In the genomic region with DNA sequence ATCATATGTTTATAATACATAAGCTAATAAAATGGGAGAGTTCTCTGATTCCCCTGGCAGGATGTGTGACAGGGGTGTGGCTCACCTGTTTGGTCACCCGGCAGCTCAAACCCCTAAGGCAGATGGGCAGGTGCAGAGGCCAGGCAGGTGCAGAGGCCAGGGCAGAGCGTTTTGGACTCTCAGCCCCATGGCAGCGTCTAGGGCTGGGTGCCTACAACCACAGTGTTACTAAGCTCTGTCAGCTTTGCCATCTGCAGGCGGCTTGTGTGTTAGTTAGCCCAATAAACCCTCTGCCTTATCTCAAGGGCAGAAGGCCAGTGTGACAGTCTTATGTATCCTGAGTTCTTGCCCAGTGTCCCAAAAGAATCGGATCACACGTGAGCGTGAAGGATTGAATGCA, we compare ENCODE assay signal across 20 cellular contexts. TPM values are rescaled to one million over a fixed set of nuclear protein-coding genes. Genes with fewer than 3 reads are reported as not detected.
DNase-seq lines count a peak whose midpoint lies in the region; ATAC-seq, FAIRE-seq and TF ChIP-seq lines count a peak whose summit lies in the region.
"Had no signal": no experiment of that assay in that cellular context is flagged by ENCODE, and none has a peak within 500 bp of the region (broad histone marks: within the 10 kb centered on the region; RNA-seq: fewer than 3 reads in every experiment).

No MANE protein-coding gene starts in this region.

- no peak for TF ChIP-seq POLR2A in H1 (IDR thresholded peaks at IDR 0.05; ENCODE audit: control extremely low read depth in 1 of 2, low read depth in 2 of 2, low read length in 2 of 2)

- no peaks in the 10 kb centered on the region for H3K4me1 Mint-ChIP-seq in GM23338
- H3K4me1 Mint-ChIP-seq: CD4-positive, alpha-beta memory T cell had no signal

- no peak for TF ChIP-seq EP300 in H1 (IDR thresholded peaks at IDR 0.05; ENCODE audit: borderline replicate concordance in 1 of 2, low read depth in 2 of 2, low read length in 2 of 2)

- H3F3A ChIP-seq in GM23338 (replicated peaks; ENCODE audit: low read depth) = no peaks in the 10 kb centered on the region

- H2AFZ ChIP-seq in GM23338 (peak overlapping the region; percentile 59; the same call in 1 of the 2 replicates), H1 (ENCODE audit: low read length) (peak overlapping the region; percentile 88; the same call in 1 of the 2 replicates)

- H3K4me1 ChIP-seq in GM23338 (ENCODE audit: insufficient read depth) (no peaks in the 10 kb centered on the region), H1 (replicated peaks in 1 of 4; ENCODE audit: control insufficient read depth in 3 of 4, insufficient read depth in 4 of 4, low read length in 3 of 4) (no peaks in the 10 kb centered on the region)
- H3K4me1 ChIP-seq: BE2C had no signal

- H3K79me1 ChIP-seq in H1 (ENCODE audit: low read depth, low read length) = no peaks in the 10 kb centered on the region

- peaks cover 20% of the 10 kb centered on the region for H3K9me3 Mint-ChIP-seq in GM23338

- H3K23ac ChIP-seq in H1 (ENCODE audit: insufficient read length) = no peak overlapping the region

- H3K79me2 ChIP-seq in GM23338 (replicated peaks; ENCODE audit: insufficient read depth) = no peaks in the 10 kb centered on the region
- no peaks in the 10 kb centered on the region for H3K79me2 ChIP-seq in H1 (ENCODE audit: control insufficient read depth in 1 of 2, insufficient read depth in 2 of 2, low read length in 2 of 2)

- ATAC-seq in GM23338 (peak; percentile 34; the same call in 1 of the 3 replicates), HG03432 (IDR thresholded peaks at IDR 0.05; ENCODE audit: unreplicated experiment) (no peak)
- ATAC-seq in stimulated activated naive CD8-positive, alpha-beta T cell treated with anti-CD3 and anti-CD28 coated beads, Interleukin-15, Interleukin-2, amounts not matched to agents 100 U/mL and 50 U/mL, for 24 hours = peak; percentile 28
- ATAC-seq: Right ventricle myocardium inferior, SK-N-SH treated with all-trans-retinoic acid at 6 μM for 48 hours had no signal

- H2BK120ac ChIP-seq in H1 (replicated peaks; ENCODE audit: low read depth, low read length) = no peak overlapping the region

- no peak overlapping the region for H2BK20ac ChIP-seq in H1 (ENCODE audit: low read length)

- no peak overlapping the region for H3K14ac ChIP-seq in H1 (ENCODE audit: insufficient read length)

- H3K36me3 Mint-ChIP-seq in GM23338 (ENCODE audit: low read depth) = peaks cover 16% of the 10 kb centered on the region; the same call in 2 of the 3 replicates
- H3K36me3 Mint-ChIP-seq: CD4-positive, alpha-beta memory T cell had no signal

- H2BK12ac ChIP-seq in H1 (ENCODE audit: low read depth, low read length) = no peak overlapping the region

- H3K4me2 ChIP-seq in GM23338 = no peak overlapping the region
- no peak overlapping the region for H3K4me2 ChIP-seq in H1 (ENCODE audit: insufficient read depth in 1 of 2, low read depth in 2 of 2, low read length in 2 of 2)

- peaks cover 7 to 8% of the 10 kb centered on the region in 2 experiments; a peak in 3 of 4 replicates for H3K9me3 ChIP-seq in H1 (ENCODE audit: insufficient read depth in 2 of 2, low read depth in 1 of 2, low read length in 1 of 2)
- H3K9me3 ChIP-seq: BE2C had no signal

- TF ChIP-seq RAD21 in H1 (IDR thresholded peaks at IDR 0.05 in 1 of 2, conservative IDR thresholded peaks at IDR 0.05 in 1 of 2; ENCODE audit: low read depth in 2 of 2, low read length in 2 of 2) = no peak

- H3K4ac ChIP-seq in H1 (replicated peaks; ENCODE audit: insufficient read length, low read depth, low read length) = no peak overlapping the region

- no peak overlapping the region for H2BK15ac ChIP-seq in H1 (ENCODE audit: low read length)

- DNase-seq in GM23338 (ENCODE audit: low spot score) = peak; percentile 11
- DNase-seq in NCI-H510A (lab: John Stamatoyannopoulos, UW) = peak; percentile 11
- DNase-seq in H1 (ENCODE audit: low read depth in 1 of 2, low spot score in 2 of 2) = no peak
- DNase-seq in stimulated activated naive CD8-positive, alpha-beta T cell treated with anti-CD3 and anti-CD28 coated beads, Interleukin-15, Interleukin-2, amounts not matched to agents 100 U/mL and 50 U/mL, for 24 hours = no peak
- DNase-seq in NCI-H1694 treated with DMSO at 0.1 percent for 48 hours (lab: John Stamatoyannopoulos, UW) = no peak
- no peak for DNase-seq in activated naive CD4-positive, alpha-beta T cell treated with Interleukin-2 at 50 U/mL for 16 hours
- DNase-seq: BE2C; CD4-positive, alpha-beta memory T cell; GF-D8; GOT3; KG1; NCI-H1092; NCI-H2029; NCI-H524 had no signal

- H3K27me3 ChIP-seq in GM23338 (ENCODE audit: insufficient read depth) = no peaks in the 10 kb centered on the region
- no peaks in the 10 kb centered on the region for H3K27me3 ChIP-seq in H1 (replicated peaks in 1 of 4; ENCODE audit: control insufficient read depth in 3 of 4, extremely low read depth in 1 of 4, insufficient read depth in 3 of 4, low read length in 3 of 4)
- H3K27me3 ChIP-seq: BE2C had no signal

- H3K4me3 Mint-ChIP-seq in GM23338 = no peak overlapping the region
- H3K4me3 Mint-ChIP-seq: CD4-positive, alpha-beta memory T cell had no signal

- CTCF ChIA-PET in H1 (lab: Charles Lee; ENCODE audit: partially characterized antibody) = no interaction called here

- H3K4me3 ChIP-seq in GM23338 (no peak overlapping the region), H1 (ENCODE audit: extremely low read depth in 1 of 4, insufficient read depth in 2 of 4, low read depth in 3 of 4, low read length in 4 of 4) (no peak overlapping the region)

- WGBS in H1 (ENCODE audit: extremely low coverage in 1 of 2, insufficient coverage in 1 of 2, insufficient read length in 1 of 2, insufficient replicate concordance in 2 of 2, low coverage in 1 of 2, low lambda C conversion rate in 2 of 2, missing lambda C conversion rate in 1 of 2), 2 experiments = 92% methylated on average over 7 of the region's 7 CpGs; no CpG with 5 or more reads in 1 of the 2 experiments

- POLR2A ChIA-PET in H1 (lab: Charles Lee; ENCODE audit: partially characterized antibody) = no interaction called here

- H3K36me3 ChIP-seq in GM23338 (ENCODE audit: insufficient read depth) = no peaks in the 10 kb centered on the region
- H3K36me3 ChIP-seq in H1 (ENCODE audit: control insufficient read depth in 2 of 4, insufficient read depth in 4 of 4, low read length in 3 of 4) = no peaks in the 10 kb centered on the region
- H3K36me3 ChIP-seq: BE2C had no signal

- H4K5ac ChIP-seq in H1 (ENCODE audit: insufficient read length, low read depth, low read length) = no peak overlapping the region

- TF ChIP-seq CTCF in GM23338 (conservative IDR thresholded peaks at IDR 0.05; ENCODE audit: low read depth in 2 of 2) (no peak), H1 (IDR thresholded peaks at IDR 0.05; ENCODE audit: control extremely low read depth in 1 of 3, insufficient read depth in 1 of 3, low read depth in 1 of 3, low read length in 3 of 3) (no peak)

- H2BK5ac ChIP-seq in H1 (ENCODE audit: low read depth, low read length) = no peak overlapping the region

- no peak overlapping the region for H3K27ac Mint-ChIP-seq in GM23338
- H3K27ac Mint-ChIP-seq: CD4-positive, alpha-beta memory T cell had no signal

- no peaks in the 10 kb centered on the region for H4K20me1 ChIP-seq in GM23338 (replicated peaks; ENCODE audit: insufficient read depth)
- H4K20me1 ChIP-seq in H1 (replicated peaks in 1 of 2; ENCODE audit: control insufficient read depth in 1 of 2, insufficient read depth in 2 of 2, low read length in 2 of 2) = no peaks in the 10 kb centered on the region

- peaks cover 5% of the 10 kb centered on the region for H3K27me3 Mint-ChIP-seq in GM23338 (ENCODE audit: insufficient read depth, low read depth, poor library complexity)
- H3K27me3 Mint-ChIP-seq: CD4-positive, alpha-beta memory T cell had no signal

- no peak overlapping the region for H4K8ac ChIP-seq in H1 (ENCODE audit: extremely low read depth, insufficient read depth, low read length)

- H3K23me2 ChIP-seq in H1 (ENCODE audit: low read depth, low read length) = no peaks in the 10 kb centered on the region

- H3K18ac ChIP-seq in H1 (ENCODE audit: extremely low read depth, low read length) = no peak overlapping the region

- H2AK5ac ChIP-seq in H1 (ENCODE audit: low read depth, low read length) = no peak overlapping the region

- no peak overlapping the region for H3K27ac ChIP-seq in GM23338 (ENCODE audit: low read depth)
- no peak overlapping the region for H3K27ac ChIP-seq in H1 (ENCODE audit: low read depth, low read length)

- peaks cover 2% of the 10 kb centered on the region; the same call in 1 of the 2 replicates for H3K9me2 ChIP-seq in GM23338 (ENCODE audit: insufficient read depth)

- no peak overlapping the region for H4K91ac ChIP-seq in H1 (replicated peaks; ENCODE audit: insufficient read length, low read length)

- no peak overlapping the region for H3K9ac ChIP-seq in H1 (replicated peaks in 1 of 4; ENCODE audit: extremely low read depth in 1 of 4, low read depth in 3 of 4, low read length in 3 of 4)

- no peak for FAIRE-seq in H1 (lab: Jason Lieb, UNC)
- FAIRE-seq: D721Med had no signal

- H3K56ac ChIP-seq in H1 (replicated peaks; ENCODE audit: insufficient read length, low read depth, low read length) = no peak overlapping the region

TF ChIP-seq in GM23338, 12 proteins besides CTCF, POLR2A, EP300 and RAD21:
- TF ChIP-seq NANOG (IDR thresholded peaks at IDR 0.05; ENCODE audit: borderline replicate concordance) = no peak
- no peak for TF ChIP-seq JUNB (IDR thresholded peaks at IDR 0.05; ENCODE audit: unreplicated experiment)
- TF ChIP-seq EZH2phosphoT487 (IDR thresholded peaks at IDR 0.05; ENCODE audit: unreplicated experiment) = no peak
- TF ChIP-seq ZNF114 (CRISPR knock-in tag; IDR thresholded peaks at IDR 0.05) = no peak

TF ChIP-seq in H1, 55 proteins besides CTCF, POLR2A, EP300 and RAD21 (continues in another document):
- TF ChIP-seq BRCA1 (IDR thresholded peaks at IDR 0.05; ENCODE audit: low read depth, low read length) = no peak
- no peak for TF ChIP-seq HDAC2 (IDR thresholded peaks at IDR 0.05; ENCODE audit: borderline replicate concordance in 1 of 2, low read depth in 2 of 2, low read length in 2 of 2)

RNA-seq across cellular contexts. Expression of gene UGT2B15, which starts 54.0 kb away (rescaled TPM):
- total RNA-seq in GM23338 (2014; rRNA removed; shearing (Covaris generic)) = not detected in 2 replicates
- not detected in 2 replicates for polyA plus RNA-seq in GM23338 (2016; fragmentation: Nextera tagmentation; extraction: Ambion mirVana)
- not detected in 2 replicates for total RNA-seq in H1 (2021; fragmentation: NEBNext Ultra II Directional; extraction: Animal tissue kit (Norgen Biotek cat#: 25700))
- polyA plus RNA-seq in H1 (2011; rRNA removed) = not detected in 2 replicates
- polyA plus RNA-seq in H1 (2011; cell fraction: cytosol; rRNA removed) = not detected
- not detected for polyA plus RNA-seq in H1 (2011; cell fraction: nucleus; rRNA removed)
- not detected in 4 replicates for polyA plus RNA-seq in H1 (2012, experiment 1 of 2)
- polyA plus RNA-seq in H1 (2012, experiment 2 of 2) = not detected
- polyA plus RNA-seq in H1 (2013, experiment 1 of 2) = not detected
- not detected for polyA plus RNA-seq in H1 (2013, experiment 2 of 2)
- polyA minus RNA-seq in H1 (2011; rRNA and poly(A)+ RNA removed) = not detected in 2 replicates
- polyA minus RNA-seq in H1 (2011; cell fraction: cytosol; rRNA and poly(A)+ RNA removed) = not detected
- polyA minus RNA-seq in H1 (2011; cell fraction: nucleus; rRNA and poly(A)+ RNA removed) = not detected
- total RNA-seq: CD4-positive, alpha-beta memory T cell; M059J; Right ventricle myocardium inferior had no signal
- polyA plus RNA-seq: AG04450; CD4-positive, alpha-beta memory T cell had no signal

Comparison
In these comparisons a context has a peak if more than half of its experiments do, and no peak if none do; other contexts are left out.
1. DNase-seq: peak in GM23338 (single experiment) and NCI-H510A (single experiment); none in H1 (0 of 2), stimulated activated naive CD8-positive, alpha-beta T cell treated with anti-CD3 and anti-CD28 coated beads, Interleukin-15, Interleukin-2, amounts not matched to agents 100 U/mL and 50 U/mL, for 24 hours (single experiment), NCI-H1694 treated with DMSO at 0.1 percent for 48 hours (single experiment) and activated naive CD4-positive, alpha-beta T cell treated with Interleukin-2 at 50 U/mL for 16 hours (single experiment).